1 cellular context compared by ENCODE assay signal in the genomic region with DNA sequence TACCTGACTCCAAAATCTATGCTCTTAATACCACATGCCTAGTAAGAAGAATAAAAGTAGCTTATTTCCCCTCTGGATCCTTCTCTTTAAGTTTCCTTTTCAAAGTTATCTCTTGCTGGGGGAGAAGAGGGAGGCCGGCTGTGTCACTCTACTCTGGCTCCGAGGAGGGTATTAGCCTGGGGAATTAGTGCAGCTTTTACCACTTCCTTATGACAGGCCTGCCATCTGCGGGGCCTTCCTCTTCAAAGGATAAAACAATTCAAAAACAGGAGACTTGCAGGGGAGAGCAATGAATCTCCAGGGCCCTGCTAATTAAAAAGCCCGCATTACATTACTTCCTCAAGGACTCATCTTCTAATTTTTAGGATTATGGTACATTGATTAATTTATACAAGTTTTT.
TF ChIP-seq lines count a peak whose summit lies in the region.

No MANE protein-coding gene starts in this region.

TF ChIP-seq in HepG2, 621 proteins besides CTCF, POLR2A, EP300 and RAD21 (continued from another document):
- TF ChIP-seq JUNB (CRISPR knock-in tag; IDR thresholded peaks at IDR 0.05; ENCODE audit: borderline replicate concordance) (no peak), ZNF207 (IDR thresholded peaks at IDR 0.05; ENCODE audit: borderline replicate concordance) (no peak), FOXO1 (CRISPR knock-in tag; IDR thresholded peaks at IDR 0.05) (no peak), NFKBIZ (CRISPR knock-in tag; IDR thresholded peaks at IDR 0.05) (no peak), RAD51 (IDR thresholded peaks at IDR 0.05; ENCODE audit: borderline replicate concordance) (no peak), ZSCAN22 (CRISPR knock-in tag; IDR thresholded peaks at IDR 0.05) (no peak), TRIM24 (CRISPR knock-in tag; IDR thresholded peaks at IDR 0.05) (no peak)
- TF ChIP-seq, protein P1, sequence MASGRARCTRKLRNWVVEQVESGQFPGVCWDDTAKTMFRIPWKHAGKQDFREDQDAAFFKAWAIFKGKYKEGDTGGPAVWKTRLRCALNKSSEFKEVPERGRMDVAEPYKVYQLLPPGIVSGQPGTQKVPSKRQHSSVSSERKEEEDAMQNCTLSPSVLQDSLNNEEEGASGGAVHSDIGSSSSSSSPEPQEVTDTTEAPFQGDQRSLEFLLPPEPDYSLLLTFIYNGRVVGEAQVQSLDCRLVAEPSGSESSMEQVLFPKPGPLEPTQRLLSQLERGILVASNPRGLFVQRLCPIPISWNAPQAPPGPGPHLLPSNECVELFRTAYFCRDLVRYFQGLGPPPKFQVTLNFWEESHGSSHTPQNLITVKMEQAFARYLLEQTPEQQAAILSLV (CRISPR knock-in tag; IDR thresholded peaks at IDR 0.05; ENCODE audit: borderline replicate concordance) = no peak
